9 cellular contexts compared by ENCODE assay signal in the genomic region with DNA sequence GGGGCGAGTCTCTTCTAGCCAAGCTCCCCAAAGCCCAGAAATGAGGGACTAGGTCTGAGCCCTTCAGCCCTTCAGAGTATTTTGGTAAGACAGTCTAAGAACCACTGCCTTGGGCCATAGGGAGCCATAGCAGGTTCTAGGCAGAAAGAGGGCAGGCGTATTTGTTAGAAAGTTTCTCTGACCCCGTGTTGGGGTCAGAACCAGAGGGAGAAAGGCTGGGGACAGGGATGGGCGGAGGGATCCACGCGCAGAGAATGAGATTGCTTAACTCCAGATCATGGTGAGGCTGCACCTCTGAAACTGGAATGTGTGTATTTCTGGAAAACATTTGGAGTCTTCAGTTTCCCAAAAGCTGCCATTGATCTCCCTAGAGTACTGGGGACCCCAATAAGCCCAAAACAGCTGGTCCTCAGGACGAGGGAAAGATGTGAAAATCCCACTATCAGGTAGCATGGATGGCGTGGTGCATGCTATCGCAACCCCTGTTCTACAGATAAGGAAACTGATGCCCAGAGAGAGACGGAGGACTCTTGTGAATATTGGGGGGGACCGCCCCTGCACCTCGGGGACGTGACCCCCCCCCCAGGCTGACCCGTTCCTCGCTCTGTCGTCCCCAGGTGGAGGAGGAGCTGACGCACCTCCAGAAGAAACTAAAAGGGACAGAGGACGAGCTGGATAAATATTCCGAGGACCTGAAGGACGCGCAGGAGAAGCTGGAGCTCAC. TPM values are rescaled to one million over a fixed set of nuclear protein-coding genes. Genes with fewer than 3 reads are reported as not detected.
A peak's percentile ranks its signal among the peaks of the same experiment; 100 is the strongest.
DNase-seq lines count a peak whose midpoint lies in the region; FAIRE-seq and TF ChIP-seq lines count a peak whose summit lies in the region.
"Had no signal": no experiment of that assay in that cellular context is flagged by ENCODE, and none has a peak within 500 bp of the region (broad histone marks: within the 10 kb centered on the region; RNA-seq: fewer than 3 reads in every experiment).

No MANE protein-coding gene starts in this region.

- intact Hi-C loops in activated naive CD4-positive, alpha-beta T cell treated with anti-CD3 and anti-CD28 coated beads for 36 hours (cut with micrococcal nuclease), result loop anchor here (5.0 to 10.0 kb wide), 2 partner anchors 512 to 1701 kb away; no protein-coding TSS in a partner anchor
- intact Hi-C loops in ascending aorta (cut with DNase I) (no loop called here), transverse colon (cut with DNase I; ENCODE audit: low total_unique reads) (loop anchor here (5.0 kb wide), 1 partner anchor 212 kb away; no protein-coding TSS in a partner anchor)

- peaks cover 14 to 42% of the 10 kb centered on the region in 2 donors for H3K4me1 ChIP-seq in ascending aorta
- peaks cover 0 to 10% (median 2%) of the 10 kb centered on the region in 4 donors for H3K4me1 ChIP-seq in liver (ENCODE audit: control insufficient read depth in 4 of 4, insufficient read depth in 4 of 4, low read length in 3 of 4)
- peaks cover 25 to 70% (median 51%) of the 10 kb centered on the region in 4 donors for H3K4me1 ChIP-seq in transverse colon

- H3K27ac Mint-ChIP-seq in activated naive CD4-positive, alpha-beta T cell treated with anti-CD3 and anti-CD28 coated beads for 36 hours, result peak overlapping the region; percentile 83

- H3K27ac ChIP-seq in ascending aorta (peak overlapping the region; percentile 99 to 100), liver (ENCODE audit: low read depth in 1 of 2, low read length in 2 of 2) (peak overlapping the region; percentile 74 to 84), transverse colon (peak overlapping the region; percentile 99 to 100 (median 100))

- no peaks in the 10 kb centered on the region for H3K27me3 Mint-ChIP-seq in activated naive CD4-positive, alpha-beta T cell treated with anti-CD3 and anti-CD28 coated beads for 36 hours (ENCODE audit: low read depth)

- no peak for TF ChIP-seq EP300 in transverse colon (IDR thresholded peaks at IDR 0.05; ENCODE audit: low read depth)

- peaks cover 22% of the 10 kb centered on the region for H3K36me3 Mint-ChIP-seq in activated naive CD4-positive, alpha-beta T cell treated with anti-CD3 and anti-CD28 coated beads for 36 hours (ENCODE audit: low read depth)

- FAIRE-seq in urothelium cell line (lab: Jason Lieb, UNC), result no peak
- FAIRE-seq: G401.6 had no signal

- 39% methylated on average over 21 of the region's 21 CpGs for whole genome bisulfite sequencing in liver
- 30 to 76% methylated on average over 5 to 21 of the region's 21 CpGs for WGBS in transverse colon (ENCODE audit: low coverage in 1 of 2), 2 donors

- H3K4me3 Mint-ChIP-seq in activated naive CD4-positive, alpha-beta T cell treated with anti-CD3 and anti-CD28 coated beads for 36 hours, result peak overlapping the region; percentile 81

- in situ Hi-C loops in transverse colon (cut with MboI; ENCODE audit: low pct_ligation_motif_present in 1 of 4, low pct_unique_long_range_greater_than_20kb in 1 of 4, low sequenced_read_pairs in 3 of 4), result no loop called here

- no peak for TF ChIP-seq RAD21 in liver (IDR thresholded peaks at IDR 0.05)

- peak overlapping the region; percentile 24 to 58 for H3K9ac ChIP-seq in liver (ENCODE audit: low read depth in 1 of 2, low read length in 2 of 2)

- no peak for TF ChIP-seq POLR2A in transverse colon (IDR thresholded peaks at IDR 0.05)

- peak overlapping the region; percentile 94 to 95 for H3K4me3 ChIP-seq in ascending aorta
- peak overlapping the region in 2 of 3 donors; percentile 26 to 69 for H3K4me3 ChIP-seq in liver (ENCODE audit: low read depth in 1 of 3, low read length in 3 of 3)
- peak overlapping the region; percentile 37 to 100 (median 84) for H3K4me3 ChIP-seq in transverse colon

- TF ChIP-seq CTCF in ascending aorta (IDR thresholded peaks at IDR 0.05) (no peak), liver (IDR thresholded peaks at IDR 0.05; ENCODE audit: low read depth, low read length, missing input control) (no peak), transverse colon (IDR thresholded peaks at IDR 0.05) (no peak)

- no peaks in the 10 kb centered on the region for H3K9me3 ChIP-seq in ascending aorta
- no peaks in the 10 kb centered on the region for H3K9me3 ChIP-seq in liver (ENCODE audit: control insufficient read depth in 4 of 4, low read length in 3 of 4)
- no peaks in the 10 kb centered on the region for H3K9me3 ChIP-seq in transverse colon

- H3K36me3 ChIP-seq in ascending aorta (peaks cover 17 to 52% of the 10 kb centered on the region in 2 donors), liver (ENCODE audit: control insufficient read depth in 4 of 4, insufficient read depth in 3 of 4, low read depth in 1 of 4, low read length in 3 of 4) (no peaks in the 10 kb centered on the region), transverse colon (no peaks in the 10 kb centered on the region)

- H3K27me3 ChIP-seq in ascending aorta, result no peaks in the 10 kb centered on the region
- no peaks in the 10 kb centered on the region for H3K27me3 ChIP-seq in liver (ENCODE audit: control insufficient read depth in 4 of 4, insufficient read depth in 4 of 4, low read length in 3 of 4)
- no peaks in the 10 kb centered on the region for H3K27me3 ChIP-seq in transverse colon

- CTCF ChIA-PET in activated naive CD4-positive, alpha-beta T cell treated with anti-CD3 and anti-CD28 coated beads for 36 hours (lab: Charles Lee), result interaction anchor here (0.6 to 3.8 kb wide), 6 partner anchors 11 to 35 kb away, joined by 3 to 32 read pairs (median 7); no protein-coding TSS in a partner anchor

- DNase-seq in activated naive CD4-positive, alpha-beta T cell treated with anti-CD3 and anti-CD28 coated beads for 36 hours, result peak; percentile 20
- no peak for DNase-seq in activated naive CD4-positive, alpha-beta T cell treated with Interleukin-2 at 50 U/mL for 16 hours
- DNase-seq in ascending aorta (ENCODE audit: low spot score in 2 of 2) (peak in 1 of 2 donors; percentile 71), transverse colon (peak; percentile 33), urothelium cell line (ENCODE audit: low spot score) (no peak)
- DNase-seq in stimulated activated CD4-positive, alpha-beta T cell treated with anti-CD3 and anti-CD28 coated beads, Interleukin-4, amount 100 ng/mL, for 4 hours, result no peak
- DNase-seq in central memory CD4-positive, alpha-beta T cell, result no peak

- H3K4me1 Mint-ChIP-seq in activated naive CD4-positive, alpha-beta T cell treated with anti-CD3 and anti-CD28 coated beads for 36 hours (ENCODE audit: low read depth), result peaks cover 61% of the 10 kb centered on the region

- H3K9me3 Mint-ChIP-seq in activated naive CD4-positive, alpha-beta T cell treated with anti-CD3 and anti-CD28 coated beads for 36 hours, result no peaks in the 10 kb centered on the region

TF ChIP-seq in liver, 16 proteins besides CTCF, POLR2A, EP300 and RAD21:
- peak; percentile 29 for TF ChIP-seq NR2F2 (IDR thresholded peaks at IDR 0.05)
- TF ChIP-seq SP1 (IDR thresholded peaks at IDR 0.05), result no peak

RNA-seq across cellular contexts. Expression of a gene that starts 0.7 kb away (rescaled TPM):
- 100 to 1,000 TPM; 240 to 254 TPM for total RNA-seq in activated naive CD4-positive, alpha-beta T cell treated with anti-CD3 and anti-CD28 coated beads for 36 hours
- total RNA-seq in ascending aorta (619 TPM), liver (10 to 100 TPM; 40.8 to 59.9 TPM), transverse colon (100 to 1,000 TPM; 228 to 491 (median 288) TPM)
- 10 to 100 TPM; 19.8 to 46.0 TPM for polyA plus RNA-seq in liver

RNA-seq across cellular contexts. Expression of a gene that starts 36.1 kb away (rescaled TPM):
- total RNA-seq in activated naive CD4-positive, alpha-beta T cell treated with anti-CD3 and anti-CD28 coated beads for 36 hours, result 10 to 100 TPM; 90.5 to 95.2 TPM
- 35.1 TPM for total RNA-seq in ascending aorta
- 10 to 100 TPM; 45.6 to 52.0 TPM for total RNA-seq in liver
- polyA plus RNA-seq in liver, result 10 to 100 TPM; 38.0 to 43.1 TPM
- total RNA-seq in transverse colon, result 100 to 1,000 TPM in 1 of 4 donors, 10 to 100 TPM in 3; 22.3 to 102 (median 67.9) TPM

Comparison
In these comparisons a context has a peak if more than half of its experiments do, and no peak if none do; other contexts are left out.
1. DNase-seq: peak in activated naive CD4-positive, alpha-beta T cell treated with anti-CD3 and anti-CD28 coated beads for 36 hours (single experiment) and transverse colon (single experiment); none in activated naive CD4-positive, alpha-beta T cell treated with Interleukin-2 at 50 U/mL for 16 hours (single experiment), urothelium cell line (single experiment), stimulated activated CD4-positive, alpha-beta T cell treated with anti-CD3 and anti-CD28 coated beads, Interleukin-4, amount 100 ng/mL, for 4 hours (0 of 2) and central memory CD4-positive, alpha-beta T cell (single experiment).
2. Peak in every context shown above with its lines, with median percentiles within 50 percentile points of each other: H3K27ac ChIP-seq and H3K4me3 ChIP-seq.